In genomic region chr9:107751522-107752235, GRCh38 we compare ENCODE assay signal across 8 cellular contexts.
DNase-seq lines count a peak whose midpoint lies in the region; ATAC-seq and TF ChIP-seq lines count a peak whose summit lies in the region.

No MANE protein-coding gene starts in this region.

- DNase-seq in 8988T (peak; percentile 42), GM19240 (ENCODE audit: insufficient read length, low spot score) (peak; percentile 27), chondrocyte (ENCODE audit: low spot score) (no peak), KBM-7 (no peak), NCI-H2029 treated with DMSO at 0.1 percent for 48 hours (lab: John Stamatoyannopoulos, UW) (no peak), T-helper 1 cell (no peak)

- H3K27me3 Mint-ChIP-seq in chondrocyte (ENCODE audit: low read depth) (no peaks in the 10 kb centered on the region), nephron (ENCODE audit: low read depth) (no peaks in the 10 kb centered on the region)

- peaks cover 50% of the 10 kb centered on the region for H3K4me1 Mint-ChIP-seq in chondrocyte (ENCODE audit: low read depth)
- H3K4me1 Mint-ChIP-seq in nephron, result peaks cover 27% of the 10 kb centered on the region

- TF ChIP-seq CTCF in chondrocyte (IDR thresholded peaks at IDR 0.05), result no peak
- TF ChIP-seq CTCF in nephron (IDR thresholded peaks at IDR 0.05; ENCODE audit: unreplicated experiment in 3 of 3), result no peak

- H3K9me3 Mint-ChIP-seq in chondrocyte (ENCODE audit: low read depth) (no peaks in the 10 kb centered on the region), nephron (no peaks in the 10 kb centered on the region)

- in situ Hi-C loops in KBM-7 (cut with MboI; ENCODE audit: low pct_unique_long_range_greater_than_20kb, low sequenced_read_pairs), result no loop called here

- ATAC-seq in HG03442 (IDR thresholded peaks at IDR 0.05; ENCODE audit: unreplicated experiment), result peak; percentile 83

- H3K27ac Mint-ChIP-seq in chondrocyte (ENCODE audit: unreplicated experiment) (peak overlapping the region; percentile 97), nephron (peak overlapping the region in 2 of 3 experiments; percentile 87)

- H3K36me3 Mint-ChIP-seq in chondrocyte (ENCODE audit: low read depth) (no peaks in the 10 kb centered on the region), nephron (ENCODE audit: low read depth) (no peaks in the 10 kb centered on the region)

- H3K4me3 Mint-ChIP-seq in chondrocyte (ENCODE audit: unreplicated experiment) (no peak overlapping the region), nephron (no peak overlapping the region)

Comparison
In these comparisons a context has a peak if more than half of its experiments do, and no peak if none do; other contexts are left out.
1. DNase-seq: peak in 8988T (single experiment) and GM19240 (single experiment); none in chondrocyte (single experiment), KBM-7 (single experiment), NCI-H2029 treated with DMSO at 0.1 percent for 48 hours (single experiment) and T-helper 1 cell (0 of 5).